7 cellular contexts compared by ENCODE assay signal in genomic region chr7:1196421-1196820, GRCh38. TPM values are rescaled to one million over a fixed set of nuclear protein-coding genes. Genes with fewer than 3 reads are reported as not detected.
"Had no signal": no experiment of that assay in that cellular context is flagged by ENCODE, and none has a peak within 500 bp of the region (broad histone marks: within the 10 kb centered on the region; RNA-seq: fewer than 3 reads in every experiment).

No MANE protein-coding gene starts in this region.

RNA-seq across cellular contexts. Expression of gene UNCX, which starts 36.3 kb away (rescaled TPM):
- total RNA-seq: GM23338, H1, H7, HFFc6, HT1080, IMR-90, K562 had no signal
